In the genomic region with DNA sequence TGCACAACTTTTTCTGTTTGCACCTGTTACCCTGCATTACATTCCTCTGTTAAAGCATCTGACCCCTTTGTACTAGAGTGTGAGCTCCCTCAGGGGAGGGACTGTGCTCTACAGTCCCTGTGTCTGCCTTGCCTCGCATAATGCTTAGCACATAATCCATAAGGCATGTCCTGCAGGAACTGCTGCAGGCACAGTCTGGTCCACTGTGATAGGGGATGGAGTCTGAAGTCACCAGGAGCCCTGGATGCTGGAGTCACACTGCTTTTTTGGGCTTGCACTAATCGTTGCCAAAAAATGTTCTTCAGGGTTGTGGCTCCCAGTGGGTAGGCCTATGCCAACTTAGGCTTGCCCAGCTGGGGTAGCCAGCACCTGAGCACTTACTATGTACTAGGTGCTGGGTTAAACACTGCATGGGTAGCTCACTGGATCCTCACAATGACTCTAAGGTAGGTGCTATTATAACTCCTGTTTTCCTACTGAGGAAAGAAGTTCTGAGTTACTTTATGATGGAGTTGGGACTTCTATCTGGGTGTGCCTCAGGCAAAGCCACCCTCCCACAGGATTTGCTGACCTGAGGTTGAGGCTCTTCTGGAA, we compare ENCODE assay signal across 24 cellular contexts. TPM values are rescaled to one million over a fixed set of nuclear protein-coding genes. Genes with fewer than 3 reads are reported as not detected.
A peak's percentile ranks its signal among the peaks of the same experiment; 100 is the strongest.
DNase-seq lines count a peak whose midpoint lies in the region; ATAC-seq and TF ChIP-seq lines count a peak whose summit lies in the region.
"Had no signal": no experiment of that assay in that cellular context is flagged by ENCODE, and none has a peak within 500 bp of the region (broad histone marks: within the 10 kb centered on the region; RNA-seq: fewer than 3 reads in every experiment).

No MANE protein-coding gene starts in this region.

- H4K20me1 ChIP-seq in SK-N-SH (ENCODE audit: insufficient read depth) (no peaks in the 10 kb centered on the region), DND-41 (ENCODE audit: insufficient read depth, low read length) (no peaks in the 10 kb centered on the region)

- DNase-seq in SK-N-SH (no peak), DND-41 (no peak), Panc1 (ENCODE audit: low read depth, low spot score) (no peak), mucosa of descending colon (no peak), GOT3 (lab: John Stamatoyannopoulos, UW) (no peak), NCI-H774 (lab: John Stamatoyannopoulos, UW) (no peak)
- DNase-seq: ACHN, Calu3, DMS79 treated with DMSO at 0.1 percent for 48 hours, GM23248, NCI-H1092, NCI-H1417 treated with DMSO at 0.1 percent for 48 hours, NCI-H1694 treated with DMSO at 0.1 percent for 48 hours, NCI-H2081, NCI-H2171, NCI-H345, NCI-H510A treated with DMSO at 0.1 percent for 48 hours, RPMI8226, SHP77 treated with DMSO at 0.1 percent for 48 hours had no signal

- no TSS peak for BruUV-seq in Panc1 (replicated peaks; lab: Mats Ljungman, UMichigan)

- H2AFZ ChIP-seq in SK-N-SH (ENCODE audit: low read depth) (no peak overlapping the region), DND-41 (ENCODE audit: low read depth, low read length) (no peak overlapping the region)
- H2AFZ ChIP-seq: GM23248 had no signal

- H3K4me3 ChIP-seq in SK-N-SH (ENCODE audit: low read depth in 2 of 2, low read length in 1 of 2): no peak overlapping the region
- H3K4me3 ChIP-seq in DND-41 (ENCODE audit: low read depth in 1 of 2, low read length in 2 of 2): no peak overlapping the region
- no peak overlapping the region for H3K4me3 ChIP-seq in Panc1 (ENCODE audit: low read depth in 2 of 2, low read length in 2 of 2)
- no peak overlapping the region for H3K4me3 ChIP-seq in mucosa of descending colon
- H3K4me3 ChIP-seq: GM23248, HAP-1 had no signal

- H3K4me1 ChIP-seq in SK-N-SH (ENCODE audit: control insufficient read depth in 1 of 2, insufficient read depth in 2 of 2, low read depth in 1 of 2, low read length in 1 of 2): no peaks in the 10 kb centered on the region
- no peaks in the 10 kb centered on the region for H3K4me1 ChIP-seq in DND-41 (ENCODE audit: insufficient read depth, low read length)
- no peaks in the 10 kb centered on the region for H3K4me1 ChIP-seq in Panc1 (ENCODE audit: control insufficient read depth, insufficient read depth, low read length)
- no peaks in the 10 kb centered on the region for H3K4me1 ChIP-seq in mucosa of descending colon (ENCODE audit: low read depth)
- H3K4me1 ChIP-seq: HAP-1 had no signal

- no peak for TF ChIP-seq EP300 in SK-N-SH (IDR thresholded peaks at IDR 0.05; ENCODE audit: borderline replicate concordance in 1 of 2, low read depth in 1 of 2, low read length in 1 of 2)

- H3K9ac ChIP-seq in SK-N-SH (no peak overlapping the region), DND-41 (ENCODE audit: low read depth, low read length) (no peak overlapping the region)
- H3K9ac ChIP-seq: GM23248, KMS-11 had no signal

- CTCF ChIA-PET in SK-N-SH (lab: Yijun Ruan, JAX): no interaction called here
- CTCF ChIA-PET in Panc1 (lab: Charles Lee): no interaction called here

- H3K36me3 ChIP-seq in SK-N-SH (replicated peaks in 1 of 2; ENCODE audit: control insufficient read depth in 1 of 2, insufficient read depth in 2 of 2, low read length in 1 of 2) (peaks cover 0 to 11% of the 10 kb centered on the region in 2 experiments), DND-41 (ENCODE audit: insufficient read depth, low read length) (no peaks in the 10 kb centered on the region), Panc1 (ENCODE audit: control insufficient read depth, insufficient read depth, low read length) (no peaks in the 10 kb centered on the region), mucosa of descending colon (ENCODE audit: low read depth) (no peaks in the 10 kb centered on the region)
- H3K36me3 ChIP-seq: HAP-1 had no signal

- intact Hi-C loops in Panc1 (cut with micrococcal nuclease; ENCODE audit: unreplicated experiment): no loop called here
- intact Hi-C loops in mucosa of descending colon (cut with DNase I, micrococcal nuclease): no loop called here

- no peak overlapping the region for H3K27ac ChIP-seq in SK-N-SH (ENCODE audit: low read depth in 2 of 2, low read length in 1 of 2)
- H3K27ac ChIP-seq in DND-41 (ENCODE audit: low read length): no peak overlapping the region
- no peak overlapping the region for H3K27ac ChIP-seq in Panc1 (ENCODE audit: low read length)
- H3K27ac ChIP-seq: 22Rv1, GM23248, KMS-11 had no signal

- WGBS in SK-N-SH (ENCODE audit: low lambda C conversion rate): 21% methylated on average over 2 of the region's 2 CpGs

- TF ChIP-seq CTCF in SK-N-SH (IDR thresholded peaks at IDR 0.05) (no peak), DND-41 (IDR thresholded peaks at IDR 0.05; ENCODE audit: borderline replicate concordance, extremely low read depth, low read length, poor library complexity, severe bottlenecking) (no peak), Panc1 (IDR thresholded peaks at IDR 0.05) (no peak), mucosa of descending colon (IDR thresholded peaks at IDR 0.05) (no peak)

- H3K4me2 ChIP-seq in SK-N-SH (no peak overlapping the region), DND-41 (ENCODE audit: insufficient read depth, low read length) (no peak overlapping the region)
- H3K4me2 ChIP-seq: KMS-11 had no signal

- in situ Hi-C loops in Panc1 (cut with HindIII; ENCODE audit: low pct_unique_long_range_greater_than_20kb, low sequenced_read_pairs): no loop called here

- POLR2A ChIA-PET in SK-N-SH (lab: Yijun Ruan, JAX) (no interaction called here), Panc1 (lab: Charles Lee) (no interaction called here)

- no peaks in the 10 kb centered on the region for H3K9me2 ChIP-seq in SK-N-SH

- H3K79me2 ChIP-seq in SK-N-SH (ENCODE audit: insufficient read depth): no peaks in the 10 kb centered on the region
- no peaks in the 10 kb centered on the region for H3K79me2 ChIP-seq in DND-41 (ENCODE audit: insufficient read depth, low read length)

- H3F3A ChIP-seq in SK-N-SH (replicated peaks; ENCODE audit: insufficient read depth): no peaks in the 10 kb centered on the region

- ATAC-seq in SK-N-SH treated with all-trans-retinoic acid at 6 μM for 48 hours (peak; percentile 33; the same call in 2 of the 3 replicates), DND-41 (ENCODE audit: insufficient read depth, low read depth) (peak; percentile 35; the same call in 2 of the 3 replicates), Panc1 (peak; percentile 51; the same call in 1 of the 2 replicates), mucosa of descending colon (peak; percentile 18), GM18517 (IDR thresholded peaks at IDR 0.05; ENCODE audit: unreplicated experiment) (no peak)

- TF ChIP-seq RAD21 in SK-N-SH (IDR thresholded peaks at IDR 0.05; ENCODE audit: low read length): no peak

- H3K27me3 ChIP-seq in SK-N-SH (ENCODE audit: insufficient read depth) (no peaks in the 10 kb centered on the region; the same call in 1 of the 2 replicates), DND-41 (ENCODE audit: insufficient read depth, low read length, poor library complexity) (no peaks in the 10 kb centered on the region), Panc1 (ENCODE audit: control insufficient read depth, insufficient read depth, low read length) (no peaks in the 10 kb centered on the region)

- H3K9me3 ChIP-seq in SK-N-SH (0 out of 2 replicates have a peak, but pooled peaks cover 8% of the 10 kb centered on the region), DND-41 (ENCODE audit: insufficient read depth, low read length, severe bottlenecking) (peaks cover 6% of the 10 kb centered on the region), Panc1 (ENCODE audit: control insufficient read depth, insufficient read depth, low read depth, low read length) (no peaks in the 10 kb centered on the region), mucosa of descending colon (peaks cover 7% of the 10 kb centered on the region)

TF ChIP-seq in SK-N-SH treated with all-trans-retinoic acid at 6 μM for 48 hours, 23 proteins besides CTCF, POLR2A, EP300 and RAD21 (continues in another document):
- TF ChIP-seq ZFP30 (CRISPR knock-in tag; IDR thresholded peaks at IDR 0.05) (no peak), BACH2 (CRISPR knock-in tag; IDR thresholded peaks at IDR 0.05; ENCODE audit: borderline replicate concordance) (no peak)

TF ChIP-seq in SK-N-SH, 30 proteins besides CTCF, POLR2A, EP300 and RAD21:
- TF ChIP-seq YY1 (IDR thresholded peaks at IDR 0.05; ENCODE audit: low read depth) (no peak), SIN3A (IDR thresholded peaks at IDR 0.05; ENCODE audit: borderline replicate concordance, low read depth, low read length) (no peak), RCOR1 (IDR thresholded peaks at IDR 0.05; ENCODE audit: low read length) (no peak), TAF1 (IDR thresholded peaks at IDR 0.05; ENCODE audit: borderline replicate concordance, low read depth, low read length) (no peak), MXI1 (IDR thresholded peaks at IDR 0.05; ENCODE audit: low read depth, low read length) (no peak), SMC3 (IDR thresholded peaks at IDR 0.05; ENCODE audit: low read depth, low read length) (no peak), MEF2A (IDR thresholded peaks at IDR 0.05; ENCODE audit: borderline replicate concordance, low read depth) (no peak)
- TF ChIP-seq, protein P1, sequence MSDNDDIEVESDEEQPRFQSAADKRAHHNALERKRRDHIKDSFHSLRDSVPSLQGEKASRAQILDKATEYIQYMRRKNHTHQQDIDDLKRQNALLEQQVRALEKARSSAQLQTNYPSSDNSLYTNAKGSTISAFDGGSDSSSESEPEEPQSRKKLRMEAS (IDR thresholded peaks at IDR 0.05; ENCODE audit: low read depth): no peak
TF ChIP-seq in SK-N-SH: peak in this region for 0.

RNA-seq across cellular contexts. Expression of a gene that starts 33.3 kb away (rescaled TPM):
- polyA plus RNA-seq in SK-N-SH (2012; rRNA removed): 60.5 and 92.7 TPM in 2 replicates
- polyA plus RNA-seq in SK-N-SH (2012; cell fraction: cytosol; rRNA removed): 41.7 and 55.3 TPM in 2 replicates
- 223 and 297 TPM in 2 replicates for polyA plus RNA-seq in SK-N-SH (2012; cell fraction: nucleus; rRNA removed)
- total RNA-seq in Panc1 (2021; ENCODE audit: unreplicated experiment): 41.3 TPM
- polyA plus RNA-seq in Panc1 (2012; ENCODE audit: insufficient read length): 50.6 TPM
- 10 to 100 TPM; 25.4 to 34.1 (median 29.4) TPM for total RNA-seq in mucosa of descending colon

RNA-seq across cellular contexts. Expression of a gene that starts 38.5 kb away (rescaled TPM):
- 33.9 and 41.2 TPM in 2 replicates for polyA plus RNA-seq in SK-N-SH (2012; rRNA removed)
- 41.5 and 43.1 TPM in 2 replicates for polyA plus RNA-seq in SK-N-SH (2012; cell fraction: cytosol; rRNA removed)
- polyA plus RNA-seq in SK-N-SH (2012; cell fraction: nucleus; rRNA removed): 13.3 and 17.8 TPM in 2 replicates
- total RNA-seq in Panc1 (2021; ENCODE audit: unreplicated experiment): 31.4 TPM
- 28.3 TPM for polyA plus RNA-seq in Panc1 (2012; ENCODE audit: insufficient read length)
- 10 to 100 TPM; 17.6 to 21.8 (median 18.6) TPM for total RNA-seq in mucosa of descending colon
